8 cellular contexts compared by ENCODE assay signal in the genomic region with DNA sequence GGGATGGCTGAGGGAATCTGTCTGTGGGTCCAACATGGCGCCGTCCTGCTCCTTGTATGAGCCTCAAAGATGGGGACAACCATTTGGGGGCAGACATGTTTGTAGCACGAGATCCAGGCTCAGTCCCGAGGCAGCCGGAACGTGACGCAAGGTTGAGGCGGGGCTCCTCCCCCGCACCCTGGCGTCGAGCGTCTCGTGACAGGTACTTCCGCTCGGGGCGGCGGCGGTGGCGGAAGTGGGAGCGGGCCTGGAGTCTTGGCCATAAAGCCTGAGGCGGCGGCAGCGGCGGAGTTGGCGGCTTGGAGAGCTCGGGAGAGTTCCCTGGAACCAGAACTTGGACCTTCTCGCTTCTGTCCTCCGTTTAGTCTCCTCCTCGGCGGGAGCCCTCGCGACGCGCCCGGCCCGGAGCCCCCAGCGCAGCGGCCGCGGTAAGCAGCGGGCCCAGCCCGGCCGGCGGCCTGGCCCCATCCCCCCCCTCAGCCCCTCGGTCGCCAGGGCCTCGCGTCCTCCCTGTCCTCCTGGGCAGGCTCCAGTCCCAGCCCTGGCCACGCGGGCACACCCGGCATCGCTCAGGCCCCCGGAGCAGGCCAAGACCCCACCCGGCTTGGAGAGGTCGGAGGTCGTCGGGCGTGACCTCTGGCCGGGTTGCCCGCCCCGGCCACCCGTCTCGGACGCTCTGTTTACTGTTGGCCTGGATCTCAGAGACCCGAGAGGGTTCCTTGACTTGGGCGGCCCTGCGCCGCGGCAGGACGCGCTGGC. TPM values are rescaled to one million over a fixed set of nuclear protein-coding genes. Genes with fewer than 3 reads are reported as not detected.
DNase-seq lines count a peak whose midpoint lies in the region; ATAC-seq, FAIRE-seq and TF ChIP-seq lines count a peak whose summit lies in the region.

A gene (plus strand): TSS at position 252 of the 759 bp plus-strand sequence. CDS start 69,185 bp downstream, outside the sequence.

- intact Hi-C loops in left ventricle myocardium superior (cut with micrococcal nuclease) (no loop called here), psoas muscle (cut with DNase I) (loop anchor here (1.0 to 5.0 kb wide), 4 partner anchors 46 to 71 kb away; no protein-coding TSS in a partner anchor)

- 0 to 1% (median 1%) methylated on average over 43 to 71 of the region's 71 CpGs for WGBS in psoas muscle, 3 donors

- FAIRE-seq in urothelium cell line (lab: Jason Lieb, UNC), result peak; percentile 85

- H3K4me3 ChIP-seq in psoas muscle, result peak within 1 kb of the TSS; percentile 98

- TF ChIP-seq CTCF in psoas muscle (IDR thresholded peaks at IDR 0.05), result no peak

- no peaks in the 10 kb centered on the region for H3K9me3 ChIP-seq in psoas muscle

- DNase-seq in NCI-H187 (lab: John Stamatoyannopoulos, UW) (peak; percentile 83 to 96), T-helper 2 cell (peak; percentile 90 to 99 (median 96)), left ventricle myocardium superior (peak; percentile 99), psoas muscle (peak; percentile 98 to 99), urothelium cell line (ENCODE audit: low spot score) (peak; percentile 98)

- H3K27me3 ChIP-seq in psoas muscle (ENCODE audit: insufficient read depth in 3 of 3, low read length in 2 of 3), result no peaks in the 10 kb centered on the region

- H3K27ac ChIP-seq in angular gyrus (ENCODE audit: low read depth, low read length) (peak within 1 kb of the TSS; percentile 88), psoas muscle (peak within 1 kb of the TSS; percentile 100)

- H3K36me3 ChIP-seq in psoas muscle (ENCODE audit: insufficient read depth in 1 of 2, low read depth in 1 of 2), result peaks cover 0 to 4% of the 10 kb centered on the region in 2 donors

- ATAC-seq in GM18498 (IDR thresholded peaks at IDR 0.05; ENCODE audit: unreplicated experiment) (peak; percentile 90), HG02938 (IDR thresholded peaks at IDR 0.05; ENCODE audit: unreplicated experiment) (peak; percentile 93), left ventricle myocardium superior (peak; percentile 97), psoas muscle (peak; percentile 93 to 98 (median 97))

- peaks cover 34% of the 10 kb centered on the region for H3K4me1 ChIP-seq in psoas muscle

RNA-seq across cellular contexts. Expression of the gene that starts here (rescaled TPM):
- total RNA-seq in left ventricle myocardium superior (250 TPM), psoas muscle (100 to 1,000 TPM; 232 to 375 (median 284) TPM)
- polyA plus RNA-seq in psoas muscle, result 100 to 1,000 TPM; 206 to 410 (median 369) TPM

Comparison
In these comparisons a context has a peak if more than half of its experiments do, and no peak if none do; other contexts are left out.
1. Peak in every context shown above with its lines: DNase-seq, ATAC-seq, H3K4me3 ChIP-seq and H3K27ac ChIP-seq.